ENCODE assay signal across 26 cellular contexts in genomic region chr18:7329036-7329435, GRCh38.
DNase-seq lines count a peak whose midpoint lies in the region; ATAC-seq and TF ChIP-seq lines count a peak whose summit lies in the region.
"Had no signal": no experiment of that assay in that cellular context is flagged by ENCODE, and none has a peak within 500 bp of the region (broad histone marks: within the 10 kb centered on the region; RNA-seq: fewer than 3 reads in every experiment).

No MANE protein-coding gene starts in this region.

- H3K9me2 ChIP-seq in PC-3 (replicated peaks; ENCODE audit: low read length), result no peaks in the 10 kb centered on the region

- H4K20me1 ChIP-seq in PC-3 (ENCODE audit: low read length), result no peaks in the 10 kb centered on the region

- H3K4me3 ChIP-seq in PC-3 (ENCODE audit: low read length) (no peak overlapping the region), cardiac fibroblast (replicated peaks in 1 of 2; ENCODE audit: low read depth in 2 of 2, low read length in 2 of 2) (no peak overlapping the region)
- H3K4me3 ChIP-seq: A549, gastroesophageal sphincter had no signal

- TF ChIP-seq CTCF in PC-3 (conservative IDR thresholded peaks at IDR 0.05; ENCODE audit: low read depth, low read length), result no peak
- no peak for TF ChIP-seq CTCF in cardiac fibroblast (IDR thresholded peaks at IDR 0.05; ENCODE audit: low read depth, low read length)
- no peak for TF ChIP-seq CTCF in omental fat pad (IDR thresholded peaks at IDR 0.05)

- no peaks in the 10 kb centered on the region for H3F3A ChIP-seq in PC-3 (ENCODE audit: low read length, unreplicated experiment)

- ATAC-seq in PC-3 (peak; percentile 24; the same call in 1 of the 2 replicates), omental fat pad (ENCODE audit: low FRiP score) (no peak), HG03457 (IDR thresholded peaks at IDR 0.05; ENCODE audit: unreplicated experiment) (no peak)
- ATAC-seq: activated CD4-positive, alpha-beta T cell treated with anti-CD3 and anti-CD28 coated beads for 36 hours; activated T-cell treated with anti-CD3 and anti-CD28 coated beads, Interleukin-2, amount 50 U/mL, for 4 hours; esophagus mucosa; gastroesophageal sphincter; sciatic nerve had no signal

- no TSS peak for BruUV-seq in PC-3 (replicated peaks; lab: Mats Ljungman, UMichigan)

- CTCF ChIA-PET in PC-3 (lab: Charles Lee), result interaction anchor here (0.6 kb wide), 1 partner anchor 53 kb away, joined by 3 read pairs; no protein-coding TSS in a partner anchor

- H3K4me1 ChIP-seq in PC-3 (ENCODE audit: insufficient read depth, low read length), result peaks cover 43% of the 10 kb centered on the region
- H3K4me1 ChIP-seq: gastroesophageal sphincter, parathyroid adenoma had no signal

- H3K27ac ChIP-seq in PC-3 (ENCODE audit: low read length), result no peak overlapping the region; the same call in 1 of the 2 replicates
- H3K27ac ChIP-seq: A549, gastroesophageal sphincter, parathyroid adenoma had no signal

- POLR2A ChIA-PET in PC-3 (lab: Charles Lee; ENCODE audit: unreplicated experiment), result no interaction called here

- no peaks in the 10 kb centered on the region for H3K79me2 ChIP-seq in PC-3 (ENCODE audit: low read length)
- H3K79me2 ChIP-seq: parathyroid adenoma had no signal

- H3K9me3 ChIP-seq in PC-3 (ENCODE audit: low read length), result no peaks in the 10 kb centered on the region
- H3K9me3 ChIP-seq: A549, gastroesophageal sphincter had no signal

- H3K27me3 ChIP-seq in PC-3 (ENCODE audit: low read length), result no peaks in the 10 kb centered on the region
- H3K27me3 ChIP-seq: gastroesophageal sphincter had no signal

- H2AFZ ChIP-seq in PC-3 (ENCODE audit: low read length), result peak overlapping the region; percentile 28; the same call in 1 of the 2 replicates
- H2AFZ ChIP-seq: parathyroid adenoma had no signal

- H3K36me3 ChIP-seq in PC-3 (ENCODE audit: low read depth, low read length), result no peaks in the 10 kb centered on the region
- H3K36me3 ChIP-seq: gastroesophageal sphincter had no signal

- H3K9ac ChIP-seq in PC-3 (ENCODE audit: low read length), result no peak overlapping the region
- H3K9ac ChIP-seq: parathyroid adenoma had no signal

- peak overlapping the region; percentile 23 for H3K4me2 ChIP-seq in PC-3 (ENCODE audit: low read length)
- H3K4me2 ChIP-seq: A549 had no signal

- intact Hi-C loops in PC-3 (cut with micrococcal nuclease), result no loop called here

- in situ Hi-C loops in Caki2 (cut with HindIII; ENCODE audit: low pct_unique_long_range_greater_than_20kb, low sequenced_read_pairs), result no loop called here

- peak; percentile 10 for DNase-seq in Caki2 (ENCODE audit: low read depth)
- peak; percentile 66 for DNase-seq in PC-3
- peak; percentile 5 to 26 for DNase-seq in cardiac fibroblast (ENCODE audit: low read depth in 2 of 2)
- DNase-seq in kidney glomerular epithelial cell (lab: John Stamatoyannopoulos, UW), result peak; percentile 5
- DNase-seq in omental fat pad (ENCODE audit: low spot score), result no peak
- DNase-seq in stimulated activated naive CD4-positive, alpha-beta T cell (lab: John Stamatoyannopoulos, UW), result no peak
- no peak for DNase-seq in 8988T
- DNase-seq: activated CD4-positive, alpha-beta T cell treated with anti-CD3 and anti-CD28 coated beads for 36 hours; activated naive CD4-positive, alpha-beta T cell treated with Interleukin-2 at 50 U/mL for 16 hours; activated T-cell treated with anti-CD3 and anti-CD28 coated beads, Interleukin-2, amount 50 U/mL, for 4 hours; COR-L47; naive B cell; NCI-H1048; NCI-H187; NCI-H345; NCI-H774; SHP77; stimulated activated CD4-positive, alpha-beta T cell treated with anti-CD3 and anti-CD28 coated beads, Interleukin-15, amount 100 ng/mL, for 24 hours; T-helper 1 cell; trophoblast cell had no signal

Comparison
In these comparisons a context has a peak if more than half of its experiments do, and no peak if none do; other contexts are left out.
1. DNase-seq: peak in Caki2 (single experiment), PC-3 (single experiment), cardiac fibroblast (2 of 2) and kidney glomerular epithelial cell (single experiment); none in omental fat pad (single experiment), stimulated activated naive CD4-positive, alpha-beta T cell (0 of 6) and 8988T (single experiment).